In genomic region chr6:157312733-157313132, GRCh38 we compare ENCODE assay signal across 18 cellular contexts. TPM values are rescaled to one million over a fixed set of nuclear protein-coding genes. Genes with fewer than 3 reads are reported as not detected.
DNase-seq lines count a peak whose midpoint lies in the region; ATAC-seq and TF ChIP-seq lines count a peak whose summit lies in the region.
"Had no signal": no experiment of that assay in that cellular context is flagged by ENCODE, and none has a peak within 500 bp of the region (broad histone marks: within the 10 kb centered on the region; RNA-seq: fewer than 3 reads in every experiment).

No MANE protein-coding gene starts in this region.

- H3K9me3 ChIP-seq in GM23248 (ENCODE audit: low read depth) (no peaks in the 10 kb centered on the region), testis (no peaks in the 10 kb centered on the region)
- H3K9me3 ChIP-seq: Peyer's patch, SK-N-SH had no signal

- TF ChIP-seq CTCF in endothelial cell (IDR thresholded peaks at IDR 0.05; ENCODE audit: unreplicated experiment) (no peak), testis (IDR thresholded peaks at IDR 0.05) (no peak), GM13977 (IDR thresholded peaks at IDR 0.05; ENCODE audit: extremely low read depth, insufficient read depth, missing control alignments) (no peak)

- H2AFZ ChIP-seq in GM23248 = no peak overlapping the region

- H3K27ac Mint-ChIP-seq in endothelial cell (ENCODE audit: unreplicated experiment) = no peak overlapping the region
- H3K27ac Mint-ChIP-seq: T-cell had no signal

- peaks cover 29% of the 10 kb centered on the region for H3F3A ChIP-seq in GM23248 (ENCODE audit: insufficient read depth)

- no peaks in the 10 kb centered on the region for H3K79me2 ChIP-seq in GM23248 (ENCODE audit: insufficient read depth)

- H3K4me3 ChIP-seq in GM23248 (no peak overlapping the region), testis (no peak overlapping the region)
- H3K4me3 ChIP-seq: Peyer's patch had no signal

- WGBS in GM23248 (ENCODE audit: low coverage in 1 of 2, low lambda C conversion rate in 2 of 2, missing lambda C conversion rate in 2 of 2), 2 experiments = 60 to 64% methylated on average over 9 of the region's 9 CpGs
- 76 to 80% methylated on average over 9 of the region's 9 CpGs for WGBS in testis, 2 donors

- no peak overlapping the region for H3K9ac ChIP-seq in GM23248
- H3K9ac ChIP-seq: SK-N-SH had no signal

- intact Hi-C loops in testis (cut with DNase I; ENCODE audit: low total_unique reads) = no loop called here

- DNase-seq in GM23248 = peak; percentile 9
- DNase-seq in RPMI7951 (ENCODE audit: low read depth) = peak; percentile 14
- DNase-seq in endothelial cell (ENCODE audit: low spot score) = no peak
- peak; percentile 13 for DNase-seq in testis
- DNase-seq in NCI-H748 treated with DMSO at 0.1 percent for 48 hours (lab: John Stamatoyannopoulos, UW) = no peak
- DNase-seq in GM13977 (ENCODE audit: low spot score) = no peak
- no peak for DNase-seq in superior temporal gyrus (ENCODE audit: extremely low spot score)
- DNase-seq: C1 segment of cervical spinal cord, H7, KBM-7, NCI-H1105, NCI-H1694, NCI-H510A treated with DMSO at 0.1 percent for 48 hours, Peyer's patch, Right ventricle myocardium superior, SK-N-SH, T-cell had no signal

- H3K9me3 Mint-ChIP-seq in endothelial cell (ENCODE audit: unreplicated experiment) = no peaks in the 10 kb centered on the region
- H3K9me3 Mint-ChIP-seq: T-cell had no signal

- H3K36me3 ChIP-seq in GM23248 (ENCODE audit: low read depth) (peaks cover 5% of the 10 kb centered on the region; the same call in 1 of the 2 replicates), testis (ENCODE audit: low read depth, missing control alignments) (no peaks in the 10 kb centered on the region)

- H3K9me2 ChIP-seq in GM23248 (ENCODE audit: insufficient read depth) = no peaks in the 10 kb centered on the region
- H3K9me2 ChIP-seq: SK-N-SH had no signal

- ATAC-seq in GM21576 (IDR thresholded peaks at IDR 0.05; ENCODE audit: unreplicated experiment) = no peak
- ATAC-seq: T-cell had no signal

- H3K27me3 Mint-ChIP-seq in endothelial cell (ENCODE audit: unreplicated experiment) = peaks cover 15% of the 10 kb centered on the region
- H3K27me3 Mint-ChIP-seq: T-cell had no signal

- TF ChIP-seq POLR2A in testis (IDR thresholded peaks at IDR 0.05) = no peak

- peaks cover 39% of the 10 kb centered on the region for H3K36me3 Mint-ChIP-seq in endothelial cell (ENCODE audit: low read depth, unreplicated experiment)

- H3K27me3 ChIP-seq in GM23248 (replicated peaks; ENCODE audit: insufficient read depth) (no peaks in the 10 kb centered on the region), testis (no peaks in the 10 kb centered on the region)
- H3K27me3 ChIP-seq: Peyer's patch had no signal

- in situ Hi-C loops in GM23248 (cut with MboI) = no loop called here
- in situ Hi-C loops in GM13977 (cut with MboI; ENCODE audit: low pct_unique_long_range_greater_than_20kb, low sequenced_read_pairs, unreplicated experiment) = loop anchor here (10.0 kb wide), 1 partner anchor 362 kb away; no protein-coding TSS in a partner anchor

- peaks cover 8% of the 10 kb centered on the region for H3K4me1 Mint-ChIP-seq in endothelial cell (ENCODE audit: unreplicated experiment)

- H3K27ac ChIP-seq in GM23248 (no peak overlapping the region), testis (no peak overlapping the region)
- H3K27ac ChIP-seq: Peyer's patch had no signal

- H3K4me1 ChIP-seq in GM23248 (ENCODE audit: insufficient read depth) = peaks cover 21% of the 10 kb centered on the region
- H3K4me1 ChIP-seq in testis = no peaks in the 10 kb centered on the region

- no peak overlapping the region for H3K4me2 ChIP-seq in GM23248 (ENCODE audit: unreplicated experiment)
- H3K4me2 ChIP-seq: SK-N-SH had no signal

- H4K20me1 ChIP-seq in GM23248 (ENCODE audit: insufficient read depth) = no peaks in the 10 kb centered on the region

- peak overlapping the region; percentile 3 for H3K4me3 Mint-ChIP-seq in endothelial cell (ENCODE audit: unreplicated experiment)
- H3K4me3 Mint-ChIP-seq: T-cell had no signal

RNA-seq across cellular contexts. Expression of gene TMEM242, which starts 10.6 kb away (rescaled TPM):
- total RNA-seq in GM23248 (2014; rRNA removed; shearing (Covaris generic)) = 6.4 and 7.5 TPM in 2 replicates
- polyA plus RNA-seq in GM23248 (2016; fragmentation: Nextera tagmentation; extraction: Ambion mirVana) (14.5 TPM in 2 replicates), testis (ENCODE audit: insufficient read depth, low read depth, low replicate concordance) (8.9 TPM)
- total RNA-seq in RPMI7951 (2014; rRNA removed; shearing (Covaris generic)) = 8.2 and 9.3 TPM in 2 replicates
- total RNA-seq in endothelial cell (ENCODE audit: unreplicated experiment) (10.8 TPM), testis (10 to 100 TPM; 10.3 to 11.9 TPM)

Comparison
In these comparisons a context has a peak if more than half of its experiments do, and no peak if none do; other contexts are left out.
1. DNase-seq: peak in GM23248 (single experiment), RPMI7951 (single experiment) and testis (single experiment); none in endothelial cell (single experiment), NCI-H748 treated with DMSO at 0.1 percent for 48 hours (single experiment), GM13977 (single experiment) and superior temporal gyrus (single experiment).